Comparison of ENCODE assay signal across 15 cellular contexts in the genomic region with DNA sequence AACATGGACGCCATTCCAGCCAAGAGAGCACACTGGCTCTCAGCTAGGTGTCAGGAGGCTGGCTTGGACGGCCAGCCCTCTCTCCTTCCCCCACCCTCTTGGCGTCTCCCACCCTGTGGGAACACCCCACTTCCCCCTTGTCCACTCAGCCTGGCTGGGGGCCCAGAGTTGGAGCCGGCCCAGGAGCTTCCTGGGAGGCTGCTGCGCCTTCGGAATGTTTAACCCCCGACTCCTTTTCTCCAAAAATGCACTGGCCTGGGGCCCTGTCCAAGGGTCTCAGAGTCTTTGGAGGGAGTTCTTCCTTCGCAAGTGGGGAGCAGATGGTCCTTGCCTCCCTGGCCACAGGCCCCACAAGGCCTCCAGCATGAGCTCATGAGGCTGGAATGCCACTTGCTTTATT. TPM values are rescaled to one million over a fixed set of nuclear protein-coding genes. Genes with fewer than 3 reads are reported as not detected.
DNase-seq lines count a peak whose midpoint lies in the region; TF ChIP-seq lines count a peak whose summit lies in the region.
"Had no signal": no experiment of that assay in that cellular context is flagged by ENCODE, and none has a peak within 500 bp of the region (broad histone marks: within the 10 kb centered on the region; RNA-seq: fewer than 3 reads in every experiment).

No MANE protein-coding gene starts in this region.

- TF ChIP-seq CTCF in fibroblast of mammary gland (conservative IDR thresholded peaks at IDR 0.05; ENCODE audit: control insufficient read depth, insufficient read depth, low read depth, low read length) (no peak), thyroid gland (IDR thresholded peaks at IDR 0.05) (no peak)

- H3K9me3 ChIP-seq in adipocyte (ENCODE audit: control insufficient read depth, low read length) (no peaks in the 10 kb centered on the region), mucosa of rectum (ENCODE audit: control insufficient read depth in 2 of 2, low read length in 2 of 2) (no peaks in the 10 kb centered on the region), thyroid gland (no peaks in the 10 kb centered on the region)

- intact Hi-C loops in thyroid gland (cut with DNase I): loop anchor here (2.0 to 10.0 kb wide), 2 partner anchors 29 to 407 kb away; no protein-coding TSS in a partner anchor

- DNase-seq in adipocyte (ENCODE audit: low read depth): peak; percentile 66
- peak; percentile 46 for DNase-seq in fibroblast of mammary gland (ENCODE audit: low read depth)
- DNase-seq in thyroid gland: peak; percentile 30 to 31
- DNase-seq in SKM-1 treated with dmso at 0.1 percent for 144 hours (lab: John Stamatoyannopoulos, UW; ENCODE audit: unreplicated experiment): no peak
- DNase-seq in DMS79 (lab: John Stamatoyannopoulos, UW): no peak
- DNase-seq in SK-N-DZ (ENCODE audit: low spot score): no peak
- no peak for DNase-seq in activated T-cell treated with anti-CD3 and anti-CD28 coated beads, Interleukin-2, amount 50 U/mL, for 48 hours
- DNase-seq: activated naive CD8-positive, alpha-beta T cell treated with anti-CD3 and anti-CD28 coated beads, Interleukin-2, amount 10 ng/mL, durations not matched to agents 7 days and 5 days; CD4-positive, alpha-beta memory T cell; NCI-H1694 treated with DMSO at 0.1 percent for 48 hours; NCI-H69; retina had no signal

- no peak for TF ChIP-seq POLR2A in thyroid gland (IDR thresholded peaks at IDR 0.05)

- H3K9ac ChIP-seq in adipocyte (ENCODE audit: low read length) (peak overlapping the region; percentile 63), mucosa of rectum (ENCODE audit: low read depth in 1 of 2, low read length in 2 of 2) (no peak overlapping the region)

- H3K27me3 ChIP-seq in adipocyte (replicated peaks; ENCODE audit: control insufficient read depth, insufficient read depth, low read length) (no peaks in the 10 kb centered on the region), mucosa of rectum (ENCODE audit: control insufficient read depth in 2 of 2, insufficient read depth in 2 of 2, low read length in 2 of 2) (peaks cover 13 to 29% of the 10 kb centered on the region in 2 donors), thyroid gland (no peaks in the 10 kb centered on the region)

- H3K36me3 ChIP-seq in adipocyte (ENCODE audit: control insufficient read depth, insufficient read depth, low read length, severe bottlenecking): peaks cover 4% of the 10 kb centered on the region
- H3K36me3 ChIP-seq in mucosa of rectum (ENCODE audit: control insufficient read depth in 2 of 2, insufficient read depth in 2 of 2, low read length in 2 of 2): no peaks in the 10 kb centered on the region
- H3K36me3 ChIP-seq in thyroid gland: no peaks in the 10 kb centered on the region

- peaks cover 48% of the 10 kb centered on the region for H3K4me1 ChIP-seq in adipocyte (ENCODE audit: control insufficient read depth, insufficient read depth, low read length)
- H3K4me1 ChIP-seq in mucosa of rectum (ENCODE audit: control insufficient read depth in 2 of 2, insufficient read depth in 2 of 2, low read length in 2 of 2): peaks cover 0 to 5% of the 10 kb centered on the region in 2 donors
- H3K4me1 ChIP-seq in thyroid gland: peaks cover 16 to 36% of the 10 kb centered on the region in 2 donors

- H3K27ac ChIP-seq in mucosa of rectum (ENCODE audit: low read depth in 2 of 2, low read length in 2 of 2): peak overlapping the region; percentile 9 to 22
- peak overlapping the region in 2 of 3 donors; percentile 29 to 33 for H3K27ac ChIP-seq in thyroid gland

- 42 to 43% methylated on average over 8 of the region's 8 CpGs for WGBS in thyroid gland, 2 donors

- H3K4me3 ChIP-seq in adipocyte (ENCODE audit: low read length): no peak overlapping the region
- H3K4me3 ChIP-seq in fibroblast of mammary gland (ENCODE audit: control insufficient read depth, low read depth, low read length): no peak overlapping the region
- H3K4me3 ChIP-seq in mucosa of rectum (ENCODE audit: low read length in 2 of 2): no peak overlapping the region
- H3K4me3 ChIP-seq in thyroid gland (replicated peaks in 1 of 3): no peak overlapping the region

RNA-seq across cellular contexts. Expression of a gene that starts 4.1 kb away (rescaled TPM):
- 10 to 100 TPM in 2 of 4 donors, 1 to 10 TPM in 2; 9.1 to 24.5 (median 12.6) TPM for total RNA-seq in thyroid gland
- polyA plus RNA-seq in SK-N-DZ (2014; cell fraction: cytosol; rRNA removed): not detected in 2 replicates
- 0.24 TPM in 1 of 2 replicates, not detected in the other for polyA plus RNA-seq in SK-N-DZ (2014; cell fraction: nucleus; rRNA removed)
- total RNA-seq: activated CD8-positive, alpha-beta memory T cell treated with anti-CD3 and anti-CD28 coated beads for 36 hours; activated naive CD8-positive, alpha-beta T cell treated with anti-CD3 and anti-CD28 coated beads, Interleukin-2, amount 10 ng/mL, durations not matched to agents 7 days and 5 days; CD4-positive, alpha-beta memory T cell had no signal
- polyA plus RNA-seq: CD4-positive, alpha-beta memory T cell had no signal

RNA-seq across cellular contexts. Expression of a gene that starts 14.5 kb away (rescaled TPM):
- total RNA-seq in thyroid gland: 1 to 10 TPM in 2 of 4 donors, under 1 TPM in 1, not detected in 1; 0.81 to 3.0 (median 3.0) TPM
- not detected in 2 replicates for polyA plus RNA-seq in SK-N-DZ (2014; cell fraction: cytosol; rRNA removed)
- polyA plus RNA-seq in SK-N-DZ (2014; cell fraction: nucleus; rRNA removed): 0.33 TPM in 1 of 2 replicates, not detected in the other
- total RNA-seq: activated CD8-positive, alpha-beta memory T cell treated with anti-CD3 and anti-CD28 coated beads for 36 hours; activated naive CD8-positive, alpha-beta T cell treated with anti-CD3 and anti-CD28 coated beads, Interleukin-2, amount 10 ng/mL, durations not matched to agents 7 days and 5 days; CD4-positive, alpha-beta memory T cell; lung microvascular endothelial cell had no signal
- polyA plus RNA-seq: CD4-positive, alpha-beta memory T cell had no signal

RNA-seq across cellular contexts. Expression of a gene that starts 34.7 kb away (rescaled TPM):
- total RNA-seq in thyroid gland: 1 to 10 TPM; 2.6 to 9.1 (median 5.0) TPM
- not detected in 2 replicates for polyA plus RNA-seq in SK-N-DZ (2014; cell fraction: cytosol; rRNA removed)
- not detected in 2 replicates for polyA plus RNA-seq in SK-N-DZ (2014; cell fraction: nucleus; rRNA removed)
- total RNA-seq: activated CD8-positive, alpha-beta memory T cell treated with anti-CD3 and anti-CD28 coated beads for 36 hours; lung microvascular endothelial cell had no signal
- polyA plus RNA-seq: CD4-positive, alpha-beta memory T cell had no signal

RNA-seq across cellular contexts. Expression of a gene that starts 54.8 kb away (rescaled TPM):
- 10 to 100 TPM in 2 of 4 donors, 1 to 10 TPM in 2; 7.3 to 19.4 (median 13.1) TPM for total RNA-seq in thyroid gland
- 4.1 and 5.6 TPM in 2 replicates for polyA plus RNA-seq in SK-N-DZ (2014; cell fraction: cytosol; rRNA removed)
- polyA plus RNA-seq in SK-N-DZ (2014; cell fraction: nucleus; rRNA removed): 13.5 and 16.3 TPM in 2 replicates
- total RNA-seq: activated CD8-positive, alpha-beta memory T cell treated with anti-CD3 and anti-CD28 coated beads for 36 hours; activated naive CD8-positive, alpha-beta T cell treated with anti-CD3 and anti-CD28 coated beads, Interleukin-2, amount 10 ng/mL, durations not matched to agents 7 days and 5 days; CD4-positive, alpha-beta memory T cell had no signal

Comparison
In these comparisons a context has a peak if more than half of its experiments do, and no peak if none do; other contexts are left out.
1. DNase-seq: peak in adipocyte (single experiment), fibroblast of mammary gland (single experiment) and thyroid gland (2 of 2); none in SKM-1 treated with dmso at 0.1 percent for 144 hours (single experiment), DMS79 (single experiment), SK-N-DZ (single experiment) and activated T-cell treated with anti-CD3 and anti-CD28 coated beads, Interleukin-2, amount 50 U/mL, for 48 hours (0 of 2).